In genomic region chr16:69724981-69725479, GRCh38 we compare ENCODE assay signal across 9 cellular contexts. TPM values are rescaled to one million over a fixed set of nuclear protein-coding genes. Genes with fewer than 3 reads are reported as not detected.
A peak's percentile ranks its signal among the peaks of the same experiment; 100 is the strongest.
DNase-seq lines count a peak whose midpoint lies in the region; ATAC-seq and TF ChIP-seq lines count a peak whose summit lies in the region.
"Had no signal": no experiment of that assay in that cellular context is flagged by ENCODE, and none has a peak within 500 bp of the region (broad histone marks: within the 10 kb centered on the region; RNA-seq: fewer than 3 reads in every experiment).

No MANE protein-coding gene starts in this region.

- H3K27ac ChIP-seq in trophoblast cell (ENCODE audit: low read depth, low read length): no peak overlapping the region

- whole genome bisulfite sequencing in trophoblast cell (ENCODE audit: extremely low coverage, insufficient coverage, insufficient read length): no CpG with 5 or more reads among the region's 6 CpGs

- intact Hi-C loops in mucosa of descending colon (cut with DNase I, micrococcal nuclease): no loop called here

- H4K12ac ChIP-seq in trophoblast cell (ENCODE audit: low read depth, low read length): peak overlapping the region; percentile 83

- H2AFZ ChIP-seq in trophoblast cell (ENCODE audit: insufficient read depth, low read length, poor library complexity): no peak overlapping the region

- ATAC-seq in GM21360 (IDR thresholded peaks at IDR 0.05; ENCODE audit: unreplicated experiment) (no peak), mucosa of descending colon (no peak)
- ATAC-seq: activated naive CD8-positive, alpha-beta T cell treated with anti-CD3 and anti-CD28 coated beads, Interleukin-2, amount 50 U/mL, for 24 hours had no signal

- H3K27ac Mint-ChIP-seq in endothelial cell (ENCODE audit: unreplicated experiment): no peak overlapping the region

- no peaks in the 10 kb centered on the region for H3K9me3 Mint-ChIP-seq in endothelial cell (ENCODE audit: unreplicated experiment)
- H3K9me3 Mint-ChIP-seq: activated naive CD8-positive, alpha-beta T cell treated with anti-CD3 and anti-CD28 coated beads, Interleukin-2, amount 50 U/mL, for 24 hours had no signal

- peak overlapping the region; percentile 45 for H2BK120ac ChIP-seq in trophoblast cell (ENCODE audit: insufficient read depth, low read length, poor library complexity)

- H3K4me2 ChIP-seq in trophoblast cell (ENCODE audit: low read length): no peak overlapping the region

- H3K14ac ChIP-seq in trophoblast cell (ENCODE audit: low read length): peak overlapping the region; percentile 29

- H3K18ac ChIP-seq in trophoblast cell (ENCODE audit: low read length): peak overlapping the region; percentile 44

- peaks cover 7 to 13% of the 10 kb centered on the region in 2 experiments for H3K4me1 ChIP-seq in trophoblast cell (ENCODE audit: control insufficient read depth in 1 of 2, insufficient read depth in 2 of 2, low read length in 2 of 2)
- H3K4me1 ChIP-seq in mucosa of descending colon (ENCODE audit: low read depth): peaks cover 29% of the 10 kb centered on the region

- peak overlapping the region; percentile 72 for H3K4ac ChIP-seq in trophoblast cell (ENCODE audit: low read depth, low read length)

- peak overlapping the region; percentile 43 for H4K91ac ChIP-seq in trophoblast cell (ENCODE audit: low read depth, low read length)

- H3K36me3 ChIP-seq in trophoblast cell (ENCODE audit: control insufficient read depth in 1 of 2, insufficient read depth in 2 of 2, low read length in 2 of 2): peaks cover 0 to 4% of the 10 kb centered on the region in 2 experiments
- H3K36me3 ChIP-seq in mucosa of descending colon (ENCODE audit: low read depth): no peaks in the 10 kb centered on the region

- H4K8ac ChIP-seq in trophoblast cell (ENCODE audit: low read depth, low read length): peak overlapping the region; percentile 4

- no peak for TF ChIP-seq CTCF in endothelial cell (IDR thresholded peaks at IDR 0.05; ENCODE audit: unreplicated experiment)
- TF ChIP-seq CTCF in mucosa of descending colon (IDR thresholded peaks at IDR 0.05): no peak

- peak; percentile 39 for DNase-seq in EH (ENCODE audit: low read depth)
- DNase-seq in NOMO-1 treated with DMSO at 0.1 percent for 48 hours (lab: John Stamatoyannopoulos, UW; ENCODE audit: unreplicated experiment): peak; percentile 3
- DNase-seq in endothelial cell (ENCODE audit: low spot score): no peak
- DNase-seq in trophoblast cell: no peak
- DNase-seq in mucosa of descending colon: no peak
- no peak for DNase-seq in stimulated activated CD8-positive, alpha-beta memory T cell treated with anti-CD3 and anti-CD28 coated beads, Interleukin-4, amount 100 ng/mL, for 48 hours
- no peak for DNase-seq in NCI-H2107 treated with DMSO at 0.1 percent for 48 hours (lab: John Stamatoyannopoulos, UW; ENCODE audit: unreplicated experiment)
- DNase-seq: activated naive CD8-positive, alpha-beta T cell treated with anti-CD3 and anti-CD28 coated beads, Interleukin-2, amount 50 U/mL, for 24 hours had no signal

- no peak overlapping the region for H3K23ac ChIP-seq in trophoblast cell (ENCODE audit: low read length)

- H2AK5ac ChIP-seq in trophoblast cell (ENCODE audit: low read length): peak overlapping the region; percentile 64

- no peaks in the 10 kb centered on the region for H3K36me3 Mint-ChIP-seq in endothelial cell (ENCODE audit: low read depth, unreplicated experiment)

- H3K27me3 Mint-ChIP-seq in endothelial cell (ENCODE audit: unreplicated experiment): peaks cover 21% of the 10 kb centered on the region
- H3K27me3 Mint-ChIP-seq: activated naive CD8-positive, alpha-beta T cell treated with anti-CD3 and anti-CD28 coated beads, Interleukin-2, amount 50 U/mL, for 24 hours had no signal

- H3K27me3 ChIP-seq in trophoblast cell (ENCODE audit: insufficient read depth, low read length): no peaks in the 10 kb centered on the region

- no peaks in the 10 kb centered on the region for H3K79me2 ChIP-seq in trophoblast cell (ENCODE audit: control insufficient read depth, insufficient read depth, low read length, poor library complexity)

- no peak overlapping the region for H3K4me3 ChIP-seq in trophoblast cell (ENCODE audit: low read depth, low read length)
- H3K4me3 ChIP-seq in mucosa of descending colon: no peak overlapping the region

- peaks cover 16% of the 10 kb centered on the region for H3K4me1 Mint-ChIP-seq in endothelial cell (ENCODE audit: unreplicated experiment)

- H3K9ac ChIP-seq in trophoblast cell (ENCODE audit: low read length): no peak overlapping the region

- H3K9me3 ChIP-seq in trophoblast cell (ENCODE audit: insufficient read depth, low read depth, low read length) (no peaks in the 10 kb centered on the region), mucosa of descending colon (no peaks in the 10 kb centered on the region)

- H2BK12ac ChIP-seq in trophoblast cell (ENCODE audit: low read length): no peak overlapping the region

- H3K79me1 ChIP-seq in trophoblast cell (ENCODE audit: low read length): peaks cover 18% of the 10 kb centered on the region

- H2BK5ac ChIP-seq in trophoblast cell (ENCODE audit: low read depth, low read length, poor library complexity): no peak overlapping the region

- peak overlapping the region; percentile 16 for H3K4me3 Mint-ChIP-seq in endothelial cell (ENCODE audit: unreplicated experiment)

RNA-seq across cellular contexts. Expression of gene NQO1, which starts 1.3 kb away (rescaled TPM):
- total RNA-seq in endothelial cell (ENCODE audit: unreplicated experiment) (29.1 TPM), mucosa of descending colon (100 to 1,000 TPM in 1 of 3 donors, 10 to 100 TPM in 2; 41.2 to 133 (median 87.4) TPM)
- polyA plus RNA-seq in trophoblast cell (2013): 76.9 and 86.1 TPM in 2 replicates

RNA-seq across cellular contexts. Expression of gene NOB1, which starts 29.7 kb away (rescaled TPM):
- total RNA-seq in endothelial cell (ENCODE audit: unreplicated experiment) (46.8 TPM), mucosa of descending colon (10 to 100 TPM; 36.1 to 38.9 (median 36.4) TPM)
- polyA plus RNA-seq in trophoblast cell (2013): 34.5 and 35.3 TPM in 2 replicates

RNA-seq across cellular contexts. Expression of gene WWP2, which starts 37.1 kb away (rescaled TPM):
- total RNA-seq in endothelial cell (ENCODE audit: unreplicated experiment): 35.3 TPM
- 16.9 and 17.2 TPM in 2 replicates for polyA plus RNA-seq in trophoblast cell (2013)
- total RNA-seq in mucosa of descending colon: 100 to 1,000 TPM in 1 of 3 donors, 10 to 100 TPM in 2; 70.2 to 110 (median 94.2) TPM

Comparison
In these comparisons a context has a peak if more than half of its experiments do, and no peak if none do; other contexts are left out.
1. DNase-seq: peak in EH (single experiment) and NOMO-1 treated with DMSO at 0.1 percent for 48 hours (single experiment); none in endothelial cell (single experiment), trophoblast cell (0 of 2), mucosa of descending colon (0 of 3), stimulated activated CD8-positive, alpha-beta memory T cell treated with anti-CD3 and anti-CD28 coated beads, Interleukin-4, amount 100 ng/mL, for 48 hours (single experiment) and NCI-H2107 treated with DMSO at 0.1 percent for 48 hours (single experiment).